ENCODE assay signal across 7 cellular contexts in the genomic region with DNA sequence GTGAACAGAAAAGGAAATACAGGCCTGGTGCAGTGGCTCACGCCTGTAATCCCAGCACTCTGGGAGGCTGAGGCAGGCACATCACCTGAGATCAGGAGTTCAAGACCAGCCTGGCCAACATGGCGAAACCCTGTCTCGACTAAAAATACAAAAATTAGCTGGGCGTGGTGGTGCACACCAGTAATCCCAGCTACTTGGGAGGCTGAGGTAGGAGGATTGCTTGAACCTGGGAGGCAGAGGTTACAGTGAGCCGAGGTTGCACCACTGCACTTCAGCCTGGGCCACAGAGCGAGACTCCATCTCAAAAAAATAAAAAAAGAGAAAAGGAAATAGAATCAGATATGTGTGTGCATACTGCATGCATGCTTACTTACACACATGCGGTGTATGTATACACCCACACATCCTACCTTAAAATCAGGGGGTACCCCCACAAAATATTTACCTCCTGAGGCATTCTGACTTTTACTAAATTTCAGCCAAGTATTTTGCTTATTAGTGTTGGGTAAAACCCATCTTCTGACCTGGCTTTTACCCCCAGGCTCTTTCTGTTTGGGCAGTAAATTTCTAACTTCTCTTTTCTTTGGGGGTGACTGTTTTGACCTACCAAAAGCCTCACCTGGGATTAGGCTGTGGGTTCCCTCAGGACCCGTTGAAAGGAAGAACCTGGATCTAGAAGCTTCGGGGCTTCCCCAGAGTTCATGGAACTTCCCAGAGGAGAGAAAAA.
DNase-seq lines count a peak whose midpoint lies in the region; FAIRE-seq and TF ChIP-seq lines count a peak whose summit lies in the region.
"Not testable (repeated sequence)": the region's sequence is repeated elsewhere in the genome, so short reads cannot be mapped to it uniquely, and the experiment has no call there.

No MANE protein-coding gene starts in this region.

- not testable (repeated sequence) for H3K36me3 Mint-ChIP-seq in activated naive CD4-positive, alpha-beta T cell treated with anti-CD3 and anti-CD28 coated beads, Interleukin-2, amount 50 U/mL, for 24 hours; dendritic cell treated with granulocyte-macrophage colony-stimulating factor and Interleukin-4, amounts not matched to agents 40 ng/mL and 50 ng/mL, for 4 days (ENCODE audit: low read depth)

- POLR2A ChIA-PET in GM10248 (lab: Yijun Ruan, JAX), result interaction anchor here (0.6 kb wide), 1 partner anchor 85 kb away, joined by 3 read pairs; no protein-coding TSS in a partner anchor

- not testable (repeated sequence) for H3K18ac ChIP-seq in mesenchymal stem cell (ENCODE audit: low read depth in 1 of 2, low read length in 2 of 2)

- H3K27me3 Mint-ChIP-seq in activated naive CD4-positive, alpha-beta T cell treated with anti-CD3 and anti-CD28 coated beads, Interleukin-2, amount 50 U/mL, for 24 hours; dendritic cell treated with granulocyte-macrophage colony-stimulating factor and Interleukin-4, amounts not matched to agents 40 ng/mL and 50 ng/mL, for 4 days: not testable (repeated sequence)

- not testable (repeated sequence) for H3K79me1 ChIP-seq in mesenchymal stem cell (replicated peaks; ENCODE audit: low read length, poor library complexity, severe bottlenecking)

- CTCF ChIA-PET in GM10248 (lab: Yijun Ruan, JAX), result interaction anchor here (0.8 to 4.8 kb wide), 5 partner anchors 10 to 27 kb away, joined by 3 to 20 read pairs (median 9); no protein-coding TSS in a partner anchor

- peak overlapping the region; percentile 32 for H3K27ac Mint-ChIP-seq in activated naive CD4-positive, alpha-beta T cell treated with anti-CD3 and anti-CD28 coated beads, Interleukin-2, amount 50 U/mL, for 24 hours
- peak overlapping the region; percentile 62 for H3K27ac Mint-ChIP-seq in dendritic cell treated with granulocyte-macrophage colony-stimulating factor and Interleukin-4, amounts not matched to agents 40 ng/mL and 50 ng/mL, for 4 days

- DNase-seq in GM10248 (ENCODE audit: extremely low spot score), result peak; percentile 49
- not testable (repeated sequence) for DNase-seq in GM19239 (ENCODE audit: insufficient read length, low spot score); mesenchymal stem cell
- peak; percentile 2 for DNase-seq in sigmoid colon

- peak overlapping the region; percentile 53 for H2AK5ac ChIP-seq in mesenchymal stem cell (ENCODE audit: low read length, severe bottlenecking)

- H3K79me2 ChIP-seq in OCI-LY3 (ENCODE audit: low read length), result not testable (repeated sequence)

- not testable (repeated sequence) for H3K36me3 ChIP-seq in OCI-LY3 (replicated peaks; ENCODE audit: low read depth, low read length); mesenchymal stem cell (ENCODE audit: control insufficient read depth in 1 of 2, insufficient read depth in 2 of 2, low read depth in 1 of 2, low read length in 2 of 2); sigmoid colon

- H3K9me3 ChIP-seq in OCI-LY3 (ENCODE audit: insufficient read depth, low read length); mesenchymal stem cell (ENCODE audit: control insufficient read depth, low read length); sigmoid colon: not testable (repeated sequence)

- H3K9ac ChIP-seq in OCI-LY3 (ENCODE audit: low read length), result peak overlapping the region; percentile 68
- not testable (repeated sequence) for H3K9ac ChIP-seq in mesenchymal stem cell (ENCODE audit: low read length)

- H3K27me3 ChIP-seq in OCI-LY3 (ENCODE audit: low read depth, low read length); mesenchymal stem cell (ENCODE audit: control insufficient read depth in 1 of 2, insufficient read depth in 1 of 2, low read length in 2 of 2); sigmoid colon: not testable (repeated sequence)

- H2BK15ac ChIP-seq in mesenchymal stem cell (ENCODE audit: low read depth, poor library complexity, severe bottlenecking), result not testable (repeated sequence)

- not testable (repeated sequence) for H2BK120ac ChIP-seq in mesenchymal stem cell (ENCODE audit: low read depth, low read length)

- WGBS in mesenchymal stem cell, result 92% methylated on average over 6 of the region's 9 CpGs
- 87 to 94% methylated on average over 9 of the region's 9 CpGs for WGBS in sigmoid colon, 2 donors

- H3K4me3 Mint-ChIP-seq in activated naive CD4-positive, alpha-beta T cell treated with anti-CD3 and anti-CD28 coated beads, Interleukin-2, amount 50 U/mL, for 24 hours; dendritic cell treated with granulocyte-macrophage colony-stimulating factor and Interleukin-4, amounts not matched to agents 40 ng/mL and 50 ng/mL, for 4 days: not testable (repeated sequence)

- H3K23ac ChIP-seq in mesenchymal stem cell (ENCODE audit: low read length in 2 of 2), result not testable (repeated sequence)

- H4K20me1 ChIP-seq in OCI-LY3 (ENCODE audit: insufficient read depth, low read length), result not testable (repeated sequence)

- H4K91ac ChIP-seq in mesenchymal stem cell (ENCODE audit: low read length), result not testable (repeated sequence)

- peak overlapping the region; percentile 82 for H3K4me2 ChIP-seq in OCI-LY3 (ENCODE audit: low read length)
- H3K4me2 ChIP-seq in mesenchymal stem cell (ENCODE audit: low read length, poor library complexity, severe bottlenecking), result not testable (repeated sequence)

- peak overlapping the region; percentile 90 for H3K27ac ChIP-seq in OCI-LY3 (ENCODE audit: low read length)
- H3K27ac ChIP-seq in mesenchymal stem cell (ENCODE audit: low read length, poor library complexity, severe bottlenecking); sigmoid colon: not testable (repeated sequence)

- not testable (repeated sequence) for H3K14ac ChIP-seq in mesenchymal stem cell (ENCODE audit: low read length in 2 of 2)

- H3K9me3 Mint-ChIP-seq in activated naive CD4-positive, alpha-beta T cell treated with anti-CD3 and anti-CD28 coated beads, Interleukin-2, amount 50 U/mL, for 24 hours; dendritic cell treated with granulocyte-macrophage colony-stimulating factor and Interleukin-4, amounts not matched to agents 40 ng/mL and 50 ng/mL, for 4 days: not testable (repeated sequence)

- TF ChIP-seq POLR2A in sigmoid colon (IDR thresholded peaks at IDR 0.05), result not testable (repeated sequence)

- not testable (repeated sequence) for H2BK12ac ChIP-seq in mesenchymal stem cell (ENCODE audit: low read length in 2 of 2)

- intact Hi-C loops in dendritic cell treated with granulocyte-macrophage colony-stimulating factor and Interleukin-4, amounts not matched to agents 40 ng/mL and 50 ng/mL, for 4 days (cut with micrococcal nuclease); sigmoid colon (cut with DNase I): not testable (repeated sequence)

- H3K4me3 ChIP-seq in OCI-LY3 (ENCODE audit: low read length), result peak overlapping the region; percentile 56
- not testable (repeated sequence) for H3K4me3 ChIP-seq in mesenchymal stem cell (ENCODE audit: insufficient read depth in 1 of 2, low read depth in 1 of 2, low read length in 2 of 2); sigmoid colon

- peaks cover 11% of the 10 kb centered on the region for H3K4me1 Mint-ChIP-seq in activated naive CD4-positive, alpha-beta T cell treated with anti-CD3 and anti-CD28 coated beads, Interleukin-2, amount 50 U/mL, for 24 hours
- H3K4me1 Mint-ChIP-seq in dendritic cell treated with granulocyte-macrophage colony-stimulating factor and Interleukin-4, amounts not matched to agents 40 ng/mL and 50 ng/mL, for 4 days (ENCODE audit: low read depth), result peaks cover 19% of the 10 kb centered on the region

- H2AFZ ChIP-seq in OCI-LY3 (ENCODE audit: low read depth, low read length); mesenchymal stem cell (ENCODE audit: low read depth, low read length): not testable (repeated sequence)

- not testable (repeated sequence) for H4K8ac ChIP-seq in mesenchymal stem cell (ENCODE audit: low read length)

- H3K4me1 ChIP-seq in OCI-LY3 (ENCODE audit: low read length) (peaks cover 69% of the 10 kb centered on the region), mesenchymal stem cell (ENCODE audit: control insufficient read depth, insufficient read depth, low read depth, low read length) (peaks cover 21% of the 10 kb centered on the region), sigmoid colon (peaks cover 0 to 10% (median 7%) of the 10 kb centered on the region in 4 donors)

- not testable (repeated sequence) for H3K4ac ChIP-seq in mesenchymal stem cell (ENCODE audit: low read depth in 1 of 2, low read length in 2 of 2)

- H2BK5ac ChIP-seq in mesenchymal stem cell (ENCODE audit: low read depth, low read length, poor library complexity, severe bottlenecking), result not testable (repeated sequence)

- not testable (repeated sequence) for TF ChIP-seq EP300 in sigmoid colon (IDR thresholded peaks at IDR 0.05)

- TF ChIP-seq CTCF in GM10248 (IDR thresholded peaks at IDR 0.05; ENCODE audit: control extremely low read depth, extremely low read depth, low read depth, missing control alignments); OCI-LY3 (IDR thresholded peaks at IDR 0.05; ENCODE audit: low read depth, low read length); sigmoid colon (IDR thresholded peaks at IDR 0.05): not testable (repeated sequence)

- FAIRE-seq in GM19239 (lab: Jason Lieb, UNC), result peak; percentile 4
